Comparison of ENCODE assay signal across 8 cellular contexts in genomic region chr17:41773190-41773588, GRCh38. TPM values are rescaled to one million over a fixed set of nuclear protein-coding genes. Genes with fewer than 3 reads are reported as not detected.
DNase-seq lines count a peak whose midpoint lies in the region; ATAC-seq, FAIRE-seq and TF ChIP-seq lines count a peak whose summit lies in the region.

No MANE protein-coding gene starts in this region.

- H3K79me2 ChIP-seq in endothelial cell of umbilical vein (ENCODE audit: control insufficient read depth, insufficient read depth, low read length), result no peaks in the 10 kb centered on the region

- no peaks in the 10 kb centered on the region for H4K20me1 ChIP-seq in endothelial cell of umbilical vein (replicated peaks; ENCODE audit: control insufficient read depth, extremely low read depth, insufficient read depth, low read length)

- peak overlapping the region; percentile 25 for H3K9ac ChIP-seq in endothelial cell of umbilical vein (replicated peaks; ENCODE audit: extremely low read depth, insufficient read depth, low read length)

- H3K4me2 ChIP-seq in endothelial cell of umbilical vein (ENCODE audit: insufficient read depth, low read length), result no peak overlapping the region

- ATAC-seq in GM18873 (IDR thresholded peaks at IDR 0.05; ENCODE audit: low FRiP score, unreplicated experiment) (no peak), HG03039 (IDR thresholded peaks at IDR 0.05; ENCODE audit: unreplicated experiment) (no peak)

- H3K9me1 ChIP-seq in endothelial cell of umbilical vein (replicated peaks; ENCODE audit: control insufficient read depth, extremely low read depth, insufficient read depth, low read length), result no peaks in the 10 kb centered on the region

- TF ChIP-seq CTCF in C4-2B (conservative IDR thresholded peaks at IDR 0.05) (no peak), endothelial cell of umbilical vein (IDR thresholded peaks at IDR 0.05; ENCODE audit: extremely low read depth in 1 of 2, insufficient read depth in 1 of 2, low read depth in 1 of 2, low read length in 2 of 2) (no peak)

- peak overlapping the region; percentile 88 for H3K27ac ChIP-seq in C4-2B
- peak overlapping the region; percentile 83 for H3K27ac ChIP-seq in endothelial cell of umbilical vein (ENCODE audit: insufficient read depth, low read depth, low read length)

- BruUV-seq in endothelial cell of umbilical vein (replicated peaks; lab: Mats Ljungman, UMichigan), result no TSS peak

- intact Hi-C loops in endothelial cell of umbilical vein (cut with micrococcal nuclease), result loop anchor here (1.0 to 2.0 kb wide), 3 partner anchors 14 to 35 kb away; partner anchors contain the start of gene JUP

- peak; percentile 70 for DNase-seq in NCI-H2171 (lab: John Stamatoyannopoulos, UW)
- peak; percentile 91 for DNase-seq in endothelial cell of umbilical vein (ENCODE audit: low read depth, low spot score)
- DNase-seq in mucosa of gallbladder (ENCODE audit: low spot score), result peak; percentile 87
- DNase-seq in NOMO-1 (lab: John Stamatoyannopoulos, UW; ENCODE audit: unreplicated experiment in 2 of 2), result no peak
- no peak for DNase-seq in NCI-H774 (lab: John Stamatoyannopoulos, UW)

- H3K4me3 ChIP-seq in endothelial cell of umbilical vein (replicated peaks in 1 of 3; ENCODE audit: insufficient read depth in 1 of 3, low read depth in 1 of 3, low read length in 3 of 3), result no peak overlapping the region

- dilution Hi-C loops in endothelial cell of umbilical vein (cut with MboI; ENCODE audit: extremely low pct_ligation_motif_present, low sequenced_read_pairs), result no loop called here

- H3K9me3 ChIP-seq in endothelial cell of umbilical vein (replicated peaks; ENCODE audit: control insufficient read depth, insufficient read depth, low read length), result no peaks in the 10 kb centered on the region

- CTCF ChIA-PET in endothelial cell of umbilical vein (lab: Charles Lee), result interaction anchor here (0.9 to 7.7 kb wide), 7 partner anchors 12 to 92 kb away, joined by 3 to 169 read pairs (median 4); partner anchors contain the start of genes JUP and KLHL11

- peaks cover 45% of the 10 kb centered on the region for H3K4me1 ChIP-seq in endothelial cell of umbilical vein (ENCODE audit: control insufficient read depth, extremely low read depth, insufficient read depth, low read length)

- no peak for TF ChIP-seq POLR2A in endothelial cell of umbilical vein (IDR thresholded peaks at IDR 0.05; ENCODE audit: low read depth, low read length)

- FAIRE-seq in endothelial cell of umbilical vein (lab: Jason Lieb, UNC), result peak; percentile 97

- POLR2A ChIA-PET in endothelial cell of umbilical vein (lab: Charles Lee), result interaction anchor here (0.9 to 3.4 kb wide), 2 partner anchors 13 to 21 kb away, joined by 3 to 31 read pairs; partner anchors contain the start of gene JUP

- no peak overlapping the region for H2AFZ ChIP-seq in endothelial cell of umbilical vein (ENCODE audit: low read depth, low read length)

- no peaks in the 10 kb centered on the region for H3K27me3 ChIP-seq in endothelial cell of umbilical vein (ENCODE audit: control insufficient read depth in 2 of 2, insufficient read depth in 2 of 2, low read length in 2 of 2)

- peaks cover 8 to 46% of the 10 kb centered on the region in 2 experiments for H3K36me3 ChIP-seq in endothelial cell of umbilical vein (ENCODE audit: control insufficient read depth in 2 of 2, extremely low read depth in 1 of 2, insufficient read depth in 2 of 2, low read length in 2 of 2)

TF ChIP-seq in endothelial cell of umbilical vein, 7 proteins besides CTCF, POLR2A, EP300 and RAD21:
- TF ChIP-seq POLR2AphosphoS5 (IDR thresholded peaks at IDR 0.05; ENCODE audit: insufficient read depth, low read depth, low read length) (peak; percentile 71), EZH2 (IDR thresholded peaks at IDR 0.05; ENCODE audit: borderline replicate concordance, low read depth, low read length, severe bottlenecking) (no peak), GATA2 (IDR thresholded peaks at IDR 0.05; ENCODE audit: insufficient read depth, insufficient read length, low read depth, low read length) (no peak), JUN (IDR thresholded peaks at IDR 0.05; ENCODE audit: borderline replicate concordance, insufficient read depth, insufficient read length, low read depth) (no peak), MYC (IDR thresholded peaks at IDR 0.05; ENCODE audit: low read depth, low read length) (peak; percentile 1), MAX (IDR thresholded peaks at IDR 0.05; ENCODE audit: insufficient read depth, insufficient read length) (no peak), FOS (IDR thresholded peaks at IDR 0.05; ENCODE audit: borderline replicate concordance, insufficient read depth, low read length) (peak; percentile 74)
TF ChIP-seq in endothelial cell of umbilical vein: peak in this region for 3.

RNA-seq across cellular contexts. Expression of gene JUP, which starts 13.3 kb away (rescaled TPM):
- total RNA-seq in endothelial cell of umbilical vein (170 and 171 TPM in 2 replicates), mucosa of gallbladder (201 TPM)
- 98.0 and 100 TPM in 2 replicates for polyA plus RNA-seq in endothelial cell of umbilical vein
- 72.7 and 86.1 TPM in 2 replicates for polyA plus RNA-seq in endothelial cell of umbilical vein (2011; cell fraction: cytosol; rRNA removed)
- polyA plus RNA-seq in endothelial cell of umbilical vein (2011; cell fraction: nucleus; rRNA removed), result 60.0 and 77.0 TPM in 2 replicates
- polyA plus RNA-seq in endothelial cell of umbilical vein (2012), result 69.4 and 88.4 TPM in 2 replicates
- 69.0 and 85.2 TPM in 2 replicates for polyA minus RNA-seq in endothelial cell of umbilical vein
- polyA minus RNA-seq in endothelial cell of umbilical vein (2011; cell fraction: cytosol; rRNA and poly(A)+ RNA removed), result 66.7 TPM
- 51.8 and 89.1 TPM in 2 replicates for polyA minus RNA-seq in endothelial cell of umbilical vein (2011; cell fraction: nucleus; rRNA and poly(A)+ RNA removed)

RNA-seq across cellular contexts. Expression of gene P3H4, which starts 38.6 kb away (rescaled TPM):
- total RNA-seq in endothelial cell of umbilical vein (37.1 and 39.2 TPM in 2 replicates), mucosa of gallbladder (24.1 TPM)
- 57.3 and 58.3 TPM in 2 replicates for polyA plus RNA-seq in endothelial cell of umbilical vein
- polyA plus RNA-seq in endothelial cell of umbilical vein (2011; cell fraction: cytosol; rRNA removed), result 38.0 and 49.5 TPM in 2 replicates
- 18.8 and 20.8 TPM in 2 replicates for polyA plus RNA-seq in endothelial cell of umbilical vein (2011; cell fraction: nucleus; rRNA removed)
- polyA plus RNA-seq in endothelial cell of umbilical vein (2012), result 30.9 and 49.7 TPM in 2 replicates
- polyA minus RNA-seq in endothelial cell of umbilical vein, result 23.4 and 31.7 TPM in 2 replicates
- polyA minus RNA-seq in endothelial cell of umbilical vein (2011; cell fraction: cytosol; rRNA and poly(A)+ RNA removed), result 31.0 TPM
- polyA minus RNA-seq in endothelial cell of umbilical vein (2011; cell fraction: nucleus; rRNA and poly(A)+ RNA removed), result 12.2 and 12.6 TPM in 2 replicates

RNA-seq across cellular contexts. Expression of gene HAP1, which starts 38.7 kb away (rescaled TPM):
- 0.23 and 0.24 TPM in 2 replicates for total RNA-seq in endothelial cell of umbilical vein
- polyA plus RNA-seq in endothelial cell of umbilical vein, result 0.07 and 0.11 TPM in 2 replicates
- 0.03 and 0.05 TPM in 2 replicates for polyA plus RNA-seq in endothelial cell of umbilical vein (2011; cell fraction: cytosol; rRNA removed)
- 0.96 and 1.0 TPM in 2 replicates for polyA plus RNA-seq in endothelial cell of umbilical vein (2011; cell fraction: nucleus; rRNA removed)
- polyA plus RNA-seq in endothelial cell of umbilical vein (2012), result 0.27 TPM in 1 of 2 replicates, not detected in the other
- polyA minus RNA-seq in endothelial cell of umbilical vein, result 0.06 TPM in 1 of 2 replicates, not detected in the other
- polyA minus RNA-seq in endothelial cell of umbilical vein (2011; cell fraction: cytosol; rRNA and poly(A)+ RNA removed), result not detected
- polyA minus RNA-seq in endothelial cell of umbilical vein (2011; cell fraction: nucleus; rRNA and poly(A)+ RNA removed), result 0.05 and 0.14 TPM in 2 replicates
- 1.9 TPM for total RNA-seq in mucosa of gallbladder

RNA-seq across cellular contexts. Expression of gene FKBP10, which starts 39.6 kb away (rescaled TPM):
- total RNA-seq in endothelial cell of umbilical vein (163 and 168 TPM in 2 replicates), mucosa of gallbladder (59.2 TPM)
- polyA plus RNA-seq in endothelial cell of umbilical vein, result 377 and 431 TPM in 2 replicates
- 210 and 266 TPM in 2 replicates for polyA plus RNA-seq in endothelial cell of umbilical vein (2011; cell fraction: cytosol; rRNA removed)
- polyA plus RNA-seq in endothelial cell of umbilical vein (2011; cell fraction: nucleus; rRNA removed), result 701 and 710 TPM in 2 replicates
- polyA plus RNA-seq in endothelial cell of umbilical vein (2012), result 227 and 335 TPM in 2 replicates
- polyA minus RNA-seq in endothelial cell of umbilical vein, result 162 and 168 TPM in 2 replicates
- polyA minus RNA-seq in endothelial cell of umbilical vein (2011; cell fraction: cytosol; rRNA and poly(A)+ RNA removed), result 86.1 TPM
- polyA minus RNA-seq in endothelial cell of umbilical vein (2011; cell fraction: nucleus; rRNA and poly(A)+ RNA removed), result 97.3 and 130 TPM in 2 replicates

Comparison
In these comparisons a context has a peak if more than half of its experiments do, and no peak if none do; other contexts are left out.
1. DNase-seq: peak in NCI-H2171 (single experiment), endothelial cell of umbilical vein (single experiment) and mucosa of gallbladder (single experiment); none in NOMO-1 (0 of 2) and NCI-H774 (single experiment).